29 cellular contexts compared by ENCODE assay signal in the genomic region with DNA sequence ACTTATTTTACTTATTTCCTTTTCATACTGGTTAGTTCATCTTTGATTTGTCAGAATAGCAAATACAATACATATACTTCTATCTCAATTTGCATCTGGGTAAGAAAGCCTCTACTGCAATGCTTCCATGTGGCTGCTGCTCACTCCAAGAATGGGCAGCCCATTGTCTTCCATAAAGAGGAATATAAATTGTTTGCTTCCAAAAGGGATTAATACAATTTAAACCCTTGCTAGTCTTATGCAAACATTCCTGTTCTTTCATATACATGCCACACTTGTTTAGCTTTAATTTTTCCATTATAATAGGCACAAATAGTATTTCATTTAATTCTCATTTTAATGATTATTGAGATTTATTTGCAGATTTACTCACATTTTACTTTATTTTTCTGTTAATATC.
"Had no signal": no experiment of that assay in that cellular context is flagged by ENCODE, and none has a peak within 500 bp of the region (broad histone marks: within the 10 kb centered on the region; RNA-seq: fewer than 3 reads in every experiment).

No MANE protein-coding gene starts in this region.

- H3K4me3 ChIP-seq: neural progenitor cell, ovary, psoas muscle, right lobe of liver, sigmoid colon, suprapubic skin, testis, tibial artery, transverse colon, upper lobe of right lung, uterus had no signal

- H3K4me3 Mint-ChIP-seq: natural killer cell; nephron; neural progenitor cell; stimulated activated memory B cell treated with anti-CD40 and anti-IgM and Interleukin-4, amounts not matched to agents 10 μg/mL and 1 μg/mL and 100 μg/mL, for 72 hours; stimulated activated naive CD8-positive, alpha-beta T cell treated with anti-CD3 and anti-CD28 coated beads, Interleukin-15, amount 100 ng/mL, for 72 hours; type B pancreatic cell had no signal

- H3K4me1 ChIP-seq: neural progenitor cell, parathyroid adenoma, psoas muscle, right lobe of liver, sigmoid colon, suprapubic skin, testis, tibial artery, transverse colon, upper lobe of right lung, uterus had no signal

- H3K9me3 Mint-ChIP-seq: nephron; neural progenitor cell; stimulated activated naive CD8-positive, alpha-beta T cell treated with anti-CD3 and anti-CD28 coated beads, Interleukin-15, amount 100 ng/mL, for 72 hours; type B pancreatic cell had no signal

- H3K36me3 Mint-ChIP-seq: natural killer cell; neural progenitor cell; stimulated activated memory B cell treated with anti-CD40 and anti-IgM and Interleukin-4, amounts not matched to agents 10 μg/mL and 1 μg/mL and 100 μg/mL, for 72 hours; type B pancreatic cell had no signal

- H3K27ac ChIP-seq: neural progenitor cell, ovary, parathyroid adenoma, psoas muscle, right lobe of liver, sigmoid colon, suprapubic skin, testis, tibial artery, transverse colon, upper lobe of right lung, uterus had no signal

- H3K4me1 Mint-ChIP-seq: natural killer cell; neural progenitor cell; stimulated activated memory B cell treated with anti-CD40 and anti-IgM and Interleukin-4, amounts not matched to agents 10 μg/mL and 1 μg/mL and 100 μg/mL, for 72 hours; stimulated activated naive CD8-positive, alpha-beta T cell treated with anti-CD3 and anti-CD28 coated beads, Interleukin-15, amount 100 ng/mL, for 72 hours had no signal

- H3K4me2 ChIP-seq: neural progenitor cell had no signal

- H3K27ac Mint-ChIP-seq: natural killer cell; nephron; neural progenitor cell; progenitor cell of endocrine pancreas; stimulated activated memory B cell treated with anti-CD40 and anti-IgM and Interleukin-4, amounts not matched to agents 10 μg/mL and 1 μg/mL and 100 μg/mL, for 72 hours; stimulated activated naive CD8-positive, alpha-beta T cell treated with anti-CD3 and anti-CD28 coated beads, Interleukin-15, amount 100 ng/mL, for 72 hours; type B pancreatic cell had no signal

- H3K36me3 ChIP-seq: neural progenitor cell, ovary, right lobe of liver, sigmoid colon, suprapubic skin, tibial artery, transverse colon, upper lobe of right lung, uterus had no signal

- H3K27me3 Mint-ChIP-seq: progenitor cell of endocrine pancreas; stimulated activated memory B cell treated with anti-CD40 and anti-IgM and Interleukin-4, amounts not matched to agents 10 μg/mL and 1 μg/mL and 100 μg/mL, for 72 hours; stimulated activated naive CD8-positive, alpha-beta T cell treated with anti-CD3 and anti-CD28 coated beads, Interleukin-15, amount 100 ng/mL, for 72 hours; type B pancreatic cell had no signal

- H3K9me3 ChIP-seq: ovary, psoas muscle, right lobe of liver, sigmoid colon, suprapubic skin, testis, tibial artery, transverse colon, upper lobe of right lung, uterus had no signal

- H2AFZ ChIP-seq: neural progenitor cell, parathyroid adenoma had no signal

- ATAC-seq: natural killer cell; psoas muscle; right cardiac atrium; right lobe of liver; stimulated activated memory B cell treated with anti-CD40 and anti-IgM and Interleukin-4, amounts not matched to agents 10 μg/mL and 1 μg/mL and 100 μg/mL, for 72 hours; stimulated activated naive CD8-positive, alpha-beta T cell treated with anti-CD3 and anti-CD28 coated beads, Interleukin-15, amount 100 ng/mL, for 72 hours; stimulated activated naive CD8-positive, alpha-beta T cell treated with anti-CD3 and anti-CD28 coated beads, Interleukin-15, Interleukin-2, amounts not matched to agents 100 U/mL and 50 U/mL, for 24 hours; upper lobe of right lung had no signal

- H3K27me3 ChIP-seq: neural progenitor cell, ovary, right lobe of liver, sigmoid colon, suprapubic skin, testis, tibial artery, transverse colon, upper lobe of right lung, uterus had no signal

- H3K79me2 ChIP-seq: parathyroid adenoma had no signal

- DNase-seq: natural killer cell; occipital lobe; ovary; posterior cingulate gyrus; psoas muscle; right cardiac atrium; right lobe of liver; sigmoid colon; small intestine; stimulated activated CD4-positive, alpha-beta T cell treated with anti-CD3 and anti-CD28 coated beads, Interleukin-15, amount 100 ng/mL, for 24 hours; stimulated activated CD4-positive, alpha-beta T cell treated with anti-CD3 and anti-CD28 coated beads, Interleukin-2, amount 100 ng/mL, for 24 hours; stimulated activated CD4-positive, alpha-beta T cell treated with anti-CD3 and anti-CD28 coated beads, Interleukin-2, amount 100 ng/mL, for 48 hours; stimulated activated CD4-positive, alpha-beta T cell treated with anti-CD3 and anti-CD28 coated beads, Interleukin-4, amount 100 ng/mL, for 24 hours; stimulated activated naive CD4-positive, alpha-beta T cell; stimulated activated naive CD8-positive, alpha-beta T cell treated with anti-CD3 and anti-CD28 coated beads, Interleukin-15, amount 100 ng/mL, for 72 hours; stimulated activated naive CD8-positive, alpha-beta T cell treated with anti-CD3 and anti-CD28 coated beads, Interleukin-15, Interleukin-2, amounts not matched to agents 100 U/mL and 50 U/mL, for 24 hours; substantia nigra; testis; tibial artery; transverse colon; upper lobe of right lung; uterus had no signal

- H3K9ac ChIP-seq: neural progenitor cell, parathyroid adenoma had no signal
